Comparison of ENCODE assay signal across 2 cellular contexts in genomic region chr2:229974271-229974670, GRCh38.
TF ChIP-seq lines count a peak whose summit lies in the region.

No MANE protein-coding gene starts in this region.

TF ChIP-seq in IMR-90, 13 proteins besides CTCF, POLR2A, EP300 and RAD21:
- TF ChIP-seq RFX5 (IDR thresholded peaks at IDR 0.05; ENCODE audit: low read depth, low read length) (no peak), SMC3 (IDR thresholded peaks at IDR 0.05; ENCODE audit: low read depth, low read length) (peak; percentile 22; the same call in 1 of the 2 replicates), CEBPB (IDR thresholded peaks at IDR 0.05; ENCODE audit: low read depth, low read length) (0 out of 2 replicates have a peak, but pooled peaks have one; percentile 7)

TF ChIP-seq in HepG2, 621 proteins besides CTCF, POLR2A, EP300 and RAD21:
- no peak for TF ChIP-seq HDAC1 (CRISPR knock-in tag; IDR thresholded peaks at IDR 0.05)
TF ChIP-seq in HepG2: peak in this region for 0.
